ENCODE assay signal across 14 cellular contexts in the genomic region with DNA sequence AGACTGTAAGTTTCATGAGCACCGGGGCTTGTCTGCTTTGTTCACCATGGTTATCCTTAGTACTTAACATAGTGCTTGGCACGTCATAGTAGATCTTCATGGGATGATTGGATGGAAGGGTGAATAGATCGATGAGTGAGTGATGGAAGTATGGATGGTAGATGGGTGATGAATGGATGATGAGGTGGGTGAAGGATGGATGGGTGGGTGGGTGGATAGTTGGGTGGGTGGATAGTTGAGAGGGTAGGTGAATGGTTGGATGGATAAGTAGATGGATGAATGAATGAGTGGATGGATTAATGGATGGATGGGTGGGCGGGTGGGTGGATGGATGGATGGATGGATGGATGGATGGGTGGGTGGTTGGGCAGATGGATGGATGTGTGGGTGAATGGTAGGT.
DNase-seq lines count a peak whose midpoint lies in the region; ATAC-seq and TF ChIP-seq lines count a peak whose summit lies in the region.
"Had no signal": no experiment of that assay in that cellular context is flagged by ENCODE, and none has a peak within 500 bp of the region (broad histone marks: within the 10 kb centered on the region; RNA-seq: fewer than 3 reads in every experiment).

No MANE protein-coding gene starts in this region.

- no peaks in the 10 kb centered on the region for H3K9me3 Mint-ChIP-seq in progenitor cell of endocrine pancreas (ENCODE audit: low read depth)

- H3K27ac ChIP-seq in caudate nucleus (ENCODE audit: low read depth, low read length) (peak overlapping the region; percentile 5), muscle layer of duodenum (ENCODE audit: low read length) (peak overlapping the region; percentile 42), transverse colon (peak overlapping the region; percentile 8 to 76 (median 31))

- no peaks in the 10 kb centered on the region for H3K9me3 ChIP-seq in muscle layer of duodenum (ENCODE audit: control insufficient read depth in 1 of 2, low read length in 2 of 2)
- H3K9me3 ChIP-seq in transverse colon, result no peaks in the 10 kb centered on the region

- intact Hi-C loops in transverse colon (cut with DNase I; ENCODE audit: low total_unique reads), result no loop called here

- TF ChIP-seq CTCF in transverse colon (IDR thresholded peaks at IDR 0.05), result no peak
- no peak for TF ChIP-seq CTCF in progenitor cell of endocrine pancreas (IDR thresholded peaks at IDR 0.05; ENCODE audit: unreplicated experiment)

- H3K36me3 ChIP-seq in muscle layer of duodenum (ENCODE audit: control insufficient read depth in 1 of 2, insufficient read depth in 2 of 2, low read length in 2 of 2), result peaks cover 0 to 4% of the 10 kb centered on the region in 2 donors
- no peaks in the 10 kb centered on the region for H3K36me3 ChIP-seq in transverse colon

- peaks cover 6 to 11% of the 10 kb centered on the region in 2 donors for H3K4me1 ChIP-seq in muscle layer of duodenum (ENCODE audit: control insufficient read depth in 1 of 2, insufficient read depth in 2 of 2, low read length in 2 of 2)
- H3K4me1 ChIP-seq in transverse colon, result peaks cover 0 to 12% (median 3%) of the 10 kb centered on the region in 4 donors

- 87 to 98% methylated on average over 3 to 4 of the region's 4 CpGs for WGBS in transverse colon (ENCODE audit: low coverage in 1 of 2), 2 donors

- H3K36me3 Mint-ChIP-seq in progenitor cell of endocrine pancreas (ENCODE audit: insufficient read depth), result peaks cover 3% of the 10 kb centered on the region

- ATAC-seq in HG03571 (IDR thresholded peaks at IDR 0.05; ENCODE audit: unreplicated experiment) (no peak), HG03280 (IDR thresholded peaks at IDR 0.05; ENCODE audit: unreplicated experiment) (no peak)

- no peaks in the 10 kb centered on the region for H3K27me3 Mint-ChIP-seq in progenitor cell of endocrine pancreas

- TF ChIP-seq EP300 in transverse colon (IDR thresholded peaks at IDR 0.05; ENCODE audit: low read depth), result no peak

- H3K27ac Mint-ChIP-seq in progenitor cell of endocrine pancreas, result no peak overlapping the region

- TF ChIP-seq POLR2A in transverse colon (IDR thresholded peaks at IDR 0.05), result no peak

- peaks cover 11% of the 10 kb centered on the region for H3K4me1 Mint-ChIP-seq in progenitor cell of endocrine pancreas (ENCODE audit: low read depth)

- in situ Hi-C loops in transverse colon (cut with MboI; ENCODE audit: low pct_ligation_motif_present in 1 of 4, low pct_unique_long_range_greater_than_20kb in 1 of 4, low sequenced_read_pairs in 3 of 4), result no loop called here

- H3K4me3 ChIP-seq in muscle layer of duodenum (ENCODE audit: low read depth in 1 of 2, low read length in 2 of 2) (no peak overlapping the region), transverse colon (no peak overlapping the region)

- H3K4me3 Mint-ChIP-seq in progenitor cell of endocrine pancreas (ENCODE audit: low read depth), result no peak overlapping the region

- no peaks in the 10 kb centered on the region for H3K27me3 ChIP-seq in muscle layer of duodenum (ENCODE audit: low read depth, low read length)
- no peaks in the 10 kb centered on the region for H3K27me3 ChIP-seq in transverse colon

- DNase-seq in NCI-H748 (lab: John Stamatoyannopoulos, UW; ENCODE audit: unreplicated experiment) (peak; percentile 31), NCI-H748 treated with DMSO at 0.1 percent for 48 hours (lab: John Stamatoyannopoulos, UW) (no peak), caudate nucleus (lab: John Stamatoyannopoulos, UW) (peak in 1 of 61 donors; percentile 20), transverse colon (no peak), progenitor cell of endocrine pancreas (ENCODE audit: low spot score, unreplicated experiment) (no peak)
- DNase-seq: activated CD4-positive, alpha-beta T cell treated with anti-CD3 and anti-CD28 coated beads, Interleukin-2, amount 50 U/mL, for 48 hours; activated naive CD4-positive, alpha-beta T cell treated with Interleukin-2 at 50 U/mL for 16 hours; activated T-cell treated with anti-CD3 and anti-CD28 coated beads, Interleukin-2, amount 50 U/mL, for 1 hour; NCI-H1436 treated with DMSO at 0.1 percent for 48 hours; stimulated activated CD8-positive, alpha-beta memory T cell treated with anti-CD3 and anti-CD28 coated beads, Interleukin-4, amount 100 ng/mL, for 48 hours; T-helper 1 cell had no signal
